ENCODE assay signal across 39 cellular contexts in the genomic region with DNA sequence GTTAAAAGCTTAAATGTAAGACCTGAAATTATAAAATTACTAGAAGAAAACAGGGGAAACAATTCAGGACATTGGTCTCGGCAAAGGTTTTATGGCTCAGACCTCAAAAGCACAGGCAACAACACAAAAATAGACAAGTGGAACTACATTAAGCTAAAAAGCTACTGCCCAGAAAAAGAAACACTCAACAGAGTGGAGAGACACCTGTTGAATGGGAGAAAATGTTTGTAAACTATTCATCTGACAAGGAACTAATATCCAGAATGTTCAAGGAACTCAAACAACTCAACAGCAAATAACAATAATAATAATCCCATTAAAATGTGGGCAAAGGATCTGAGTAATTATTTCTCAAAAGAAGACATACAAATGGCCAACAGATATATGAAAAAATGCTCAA.
"Had no signal": no experiment of that assay in that cellular context is flagged by ENCODE, and none has a peak within 500 bp of the region (broad histone marks: within the 10 kb centered on the region; RNA-seq: fewer than 3 reads in every experiment).

No MANE protein-coding gene starts in this region.

- H3K36me3 Mint-ChIP-seq: activated naive CD4-positive, alpha-beta T cell treated with anti-CD3 and anti-CD28 coated beads, Interleukin-2, amount 10 ng/mL, durations not matched to agents 7 days and 5 days; activated naive CD4-positive, alpha-beta T cell treated with anti-CD3 and anti-CD28 coated beads, Interleukin-2, amount 50 U/mL, for 24 hours; activated naive CD8-positive, alpha-beta T cell; activated naive CD8-positive, alpha-beta T cell treated with anti-CD3 and anti-CD28 coated beads for 36 hours; activated naive CD8-positive, alpha-beta T cell treated with anti-CD3 and anti-CD28 coated beads, Interleukin-2, amount 10 ng/mL, durations not matched to agents 7 days and 5 days had no signal

- H3K27ac ChIP-seq: adrenal gland, ascending aorta, body of pancreas, brain microvascular endothelial cell, breast epithelium, cardiac muscle cell had no signal

- H3K9me3 ChIP-seq: adrenal gland, body of pancreas had no signal

- H3K4me1 ChIP-seq: adrenal gland, ascending aorta, body of pancreas, breast epithelium had no signal

- H3K27ac Mint-ChIP-seq: activated naive CD4-positive, alpha-beta T cell treated with anti-CD3 and anti-CD28 coated beads for 36 hours; activated naive CD4-positive, alpha-beta T cell treated with anti-CD3 and anti-CD28 coated beads, Interleukin-2, amount 10 ng/mL, durations not matched to agents 7 days and 5 days; activated naive CD4-positive, alpha-beta T cell treated with anti-CD3 and anti-CD28 coated beads, Interleukin-2, amount 50 U/mL, for 24 hours; activated naive CD4-positive, alpha-beta T cell treated with anti-CD3 and anti-CD28 coated beads, Interleukin-2, amount 50 U/mL, for 72 hours; activated naive CD8-positive, alpha-beta T cell; activated naive CD8-positive, alpha-beta T cell treated with anti-CD3 and anti-CD28 coated beads for 36 hours; activated naive CD8-positive, alpha-beta T cell treated with anti-CD3 and anti-CD28 coated beads, Interleukin-2, amount 10 ng/mL, durations not matched to agents 7 days and 5 days; activated naive CD8-positive, alpha-beta T cell treated with anti-CD3 and anti-CD28 coated beads, Interleukin-2, amount 50 U/mL, for 24 hours; activated T-cell treated with anti-CD3 and anti-CD28 coated beads, Interleukin-2, amount 50 U/mL, for 24 hours; activated T-cell treated with anti-CD3 and anti-CD28 coated beads, Interleukin-2, amount 50 U/mL, for 72 hours; activated T-helper 1 cell treated with anti-CD3 and anti-CD28 coated beads, Interleukin-12 subunit alpha, Interleukin-12 subunit beta, Interleukin-2, Interleukin-4 antibody, amounts not matched to agents 30 ng/mL and 10 ng/mL and 1 ng/mL, durations not matched to agents 14 hours and 24 hours and 36 hours; activated T-helper 17 cell treated with anti-CD3 and anti-CD28 coated beads, Interleukin-2, amount 50 U/mL, for 72 hours; activated T-helper 2 cell treated with anti-CD3 and anti-CD28 coated beads, Interferon-gamma antibody, Interleukin-2, Interleukin-4, amounts not matched to agents 10 μg/mL and 5 μg/mL and 100 μg/mL, durations not matched to agents 14 hours and 24 hours and 36 hours; brain had no signal

- ATAC-seq: activated naive CD4-positive, alpha-beta T cell treated with anti-CD3 and anti-CD28 coated beads, Interleukin-2, amount 50 U/mL, for 72 hours; activated naive CD8-positive, alpha-beta T cell treated with anti-CD3 and anti-CD28 coated beads, Interleukin-2, amount 50 U/mL, for 24 hours; activated T-cell treated with anti-CD3 and anti-CD28 coated beads, Interleukin-2, amount 50 U/mL, for 4 hours; activated T-cell treated with anti-CD3 and anti-CD28 coated beads, Interleukin-2, amount 50 U/mL, for 72 hours; activated T-helper 17 cell treated with anti-CD3 and anti-CD28 coated beads, Interleukin-2, amount 50 U/mL, for 72 hours; body of pancreas had no signal

- H3K27me3 ChIP-seq: adrenal gland, ascending aorta, body of pancreas, brain microvascular endothelial cell, cardiac muscle cell had no signal

- DNase-seq: activated effector memory CD4-positive, alpha-beta T cell treated with anti-CD3 and anti-CD28 coated beads, Interleukin-2, amount 50 U/mL, for 16 hours; activated effector memory CD4-positive, alpha-beta T cell treated with Interleukin-2 at 50 U/mL for 16 hours; activated gamma-delta T cell; activated gamma-delta T cell treated with Interleukin-2 at 50 U/mL for 16 hours; activated naive CD4-positive, alpha-beta T cell; activated naive CD4-positive, alpha-beta T cell treated with anti-CD3 and anti-CD28 coated beads for 36 hours; activated naive CD4-positive, alpha-beta T cell treated with anti-CD3 and anti-CD28 coated beads, Interleukin-2, amount 10 ng/mL, durations not matched to agents 7 days and 5 days; activated naive CD4-positive, alpha-beta T cell treated with anti-CD3 and anti-CD28 coated beads, Interleukin-2, amount 50 U/mL, for 16 hours; activated naive CD4-positive, alpha-beta T cell treated with Interleukin-2 at 50 U/mL for 16 hours; activated naive CD8-positive, alpha-beta T cell treated with anti-CD3 and anti-CD28 coated beads for 36 hours; activated naive CD8-positive, alpha-beta T cell treated with anti-CD3 and anti-CD28 coated beads, Interleukin-2, amount 10 ng/mL, durations not matched to agents 7 days and 5 days; activated naive CD8-positive, alpha-beta T cell treated with anti-CD3 and anti-CD28 coated beads, Interleukin-2, amount 50 U/mL, for 24 hours; activated T-cell treated with anti-CD3 and anti-CD28 coated beads, Interleukin-2, amount 50 U/mL, for 24 hours; activated T-cell treated with anti-CD3 and anti-CD28 coated beads, Interleukin-2, amount 50 U/mL, for 4 hours; activated T-cell treated with anti-CD3 and anti-CD28 coated beads, Interleukin-2, amount 50 U/mL, for 48 hours; activated T-cell treated with anti-CD3 and anti-CD28 coated beads, Interleukin-2, amount 50 U/mL, for 72 hours; adrenal gland; amniotic stem cell; amygdala; anterior cingulate cortex; aorta; body of pancreas; brain microvascular endothelial cell; caudate nucleus; central memory CD4-positive, alpha-beta T cell; cerebellar nuclear complex had no signal

- H3K4me1 Mint-ChIP-seq: activated naive CD4-positive, alpha-beta T cell treated with anti-CD3 and anti-CD28 coated beads, Interleukin-2, amount 10 ng/mL, durations not matched to agents 7 days and 5 days; activated naive CD4-positive, alpha-beta T cell treated with anti-CD3 and anti-CD28 coated beads, Interleukin-2, amount 50 U/mL, for 24 hours; activated naive CD8-positive, alpha-beta T cell treated with anti-CD3 and anti-CD28 coated beads for 36 hours; activated naive CD8-positive, alpha-beta T cell treated with anti-CD3 and anti-CD28 coated beads, Interleukin-2, amount 10 ng/mL, durations not matched to agents 7 days and 5 days; activated naive CD8-positive, alpha-beta T cell treated with anti-CD3 and anti-CD28 coated beads, Interleukin-2, amount 50 U/mL, for 24 hours; activated T-helper 17 cell treated with anti-CD3 and anti-CD28 coated beads, Interleukin-2, amount 50 U/mL, for 72 hours; central memory CD8-positive, alpha-beta T cell had no signal

- FAIRE-seq: astrocyte, bronchial epithelial cell had no signal

- H3K9me3 Mint-ChIP-seq: activated naive CD4-positive, alpha-beta T cell treated with anti-CD3 and anti-CD28 coated beads, Interleukin-2, amount 10 ng/mL, durations not matched to agents 7 days and 5 days; activated naive CD4-positive, alpha-beta T cell treated with anti-CD3 and anti-CD28 coated beads, Interleukin-2, amount 50 U/mL, for 72 hours; activated naive CD8-positive, alpha-beta T cell treated with anti-CD3 and anti-CD28 coated beads for 36 hours; activated T-cell treated with anti-CD3 and anti-CD28 coated beads, Interleukin-2, amount 50 U/mL, for 4 hours; activated T-cell treated with anti-CD3 and anti-CD28 coated beads, Interleukin-2, amount 50 U/mL, for 72 hours; activated T-helper 1 cell treated with anti-CD3 and anti-CD28 coated beads, Interleukin-12 subunit alpha, Interleukin-12 subunit beta, Interleukin-2, Interleukin-4 antibody, amounts not matched to agents 30 ng/mL and 10 ng/mL and 1 ng/mL, durations not matched to agents 14 hours and 24 hours and 36 hours; central memory CD8-positive, alpha-beta T cell had no signal

- H3K4me3 Mint-ChIP-seq: activated naive CD4-positive, alpha-beta T cell treated with anti-CD3 and anti-CD28 coated beads for 36 hours; activated naive CD4-positive, alpha-beta T cell treated with anti-CD3 and anti-CD28 coated beads, Interleukin-2, amount 10 ng/mL, durations not matched to agents 7 days and 5 days; activated naive CD4-positive, alpha-beta T cell treated with anti-CD3 and anti-CD28 coated beads, Interleukin-2, amount 50 U/mL, for 24 hours; activated naive CD8-positive, alpha-beta T cell; activated naive CD8-positive, alpha-beta T cell treated with anti-CD3 and anti-CD28 coated beads for 36 hours; activated naive CD8-positive, alpha-beta T cell treated with anti-CD3 and anti-CD28 coated beads, Interleukin-2, amount 10 ng/mL, durations not matched to agents 7 days and 5 days; activated naive CD8-positive, alpha-beta T cell treated with anti-CD3 and anti-CD28 coated beads, Interleukin-2, amount 50 U/mL, for 24 hours; activated T-cell treated with anti-CD3 and anti-CD28 coated beads, Interleukin-2, amount 50 U/mL, for 24 hours; activated T-cell treated with anti-CD3 and anti-CD28 coated beads, Interleukin-2, amount 50 U/mL, for 4 hours; activated T-cell treated with anti-CD3 and anti-CD28 coated beads, Interleukin-2, amount 50 U/mL, for 72 hours; activated T-helper 1 cell treated with anti-CD3 and anti-CD28 coated beads, Interleukin-12 subunit alpha, Interleukin-12 subunit beta, Interleukin-2, Interleukin-4 antibody, amounts not matched to agents 30 ng/mL and 10 ng/mL and 1 ng/mL, durations not matched to agents 14 hours and 24 hours and 36 hours; activated T-helper 17 cell treated with anti-CD3 and anti-CD28 coated beads, Interleukin-2, amount 50 U/mL, for 72 hours; brain; central memory CD8-positive, alpha-beta T cell had no signal

- H3K36me3 ChIP-seq: adrenal gland, ascending aorta, brain microvascular endothelial cell, breast epithelium, cardiac muscle cell had no signal

- H3K4me3 ChIP-seq: adrenal gland, ascending aorta, body of pancreas, breast epithelium, cardiac muscle cell had no signal
